In genomic region chr5:14545890-14546289, GRCh38 we compare ENCODE assay signal across 21 cellular contexts. TPM values are rescaled to one million over a fixed set of nuclear protein-coding genes. Genes with fewer than 3 reads are reported as not detected.
A peak's percentile ranks its signal among the peaks of the same experiment; 100 is the strongest.
DNase-seq lines count a peak whose midpoint lies in the region; ATAC-seq and TF ChIP-seq lines count a peak whose summit lies in the region.
"Had no signal": no experiment of that assay in that cellular context is flagged by ENCODE, and none has a peak within 500 bp of the region (broad histone marks: within the 10 kb centered on the region; RNA-seq: fewer than 3 reads in every experiment).

No MANE protein-coding gene starts in this region.

- H3K9me3 ChIP-seq in mucosa of descending colon, result no peaks in the 10 kb centered on the region
- H3K9me3 ChIP-seq: Peyer's patch, SJSA1 had no signal

- peaks cover 5% of the 10 kb centered on the region for H3K4me1 ChIP-seq in mucosa of descending colon (ENCODE audit: low read depth)
- H3K4me1 ChIP-seq: SJSA1 had no signal

- H3K27me3 ChIP-seq in HL-60 (ENCODE audit: insufficient read depth, poor library complexity, severe bottlenecking), result no peaks in the 10 kb centered on the region
- H3K27me3 ChIP-seq: Peyer's patch, SJSA1 had no signal

- intact Hi-C loops in mucosa of descending colon (cut with DNase I, micrococcal nuclease), result no loop called here

- ATAC-seq in mucosa of descending colon (peak; percentile 41), GM18520 (IDR thresholded peaks at IDR 0.05; ENCODE audit: unreplicated experiment) (no peak)
- ATAC-seq: GM12878, K562 had no signal

- TF ChIP-seq CTCF in HL-60 (IDR thresholded peaks at IDR 0.05; ENCODE audit: insufficient read depth, low read length), result no peak
- no peak for TF ChIP-seq CTCF in mucosa of descending colon (IDR thresholded peaks at IDR 0.05)

- peak overlapping the region; percentile 56 for H3K27ac ChIP-seq in HL-60 (replicated peaks)
- H3K27ac ChIP-seq: Peyer's patch, SJSA1 had no signal

- no peaks in the 10 kb centered on the region for H3K36me3 ChIP-seq in mucosa of descending colon (ENCODE audit: low read depth)
- H3K36me3 ChIP-seq: MG63, Peyer's patch, SJSA1 had no signal

- no peak overlapping the region for H3K4me3 ChIP-seq in HL-60 (replicated peaks; ENCODE audit: insufficient read depth, low read length)
- no peak overlapping the region for H3K4me3 ChIP-seq in mucosa of descending colon
- H3K4me3 ChIP-seq: GM12878, K562, MG63, Peyer's patch, SJSA1 had no signal

- DNase-seq in Ammon's horn (ENCODE audit: low spot score) (peak; percentile 27), HL-60 (ENCODE audit: low read depth in 1 of 2, low spot score in 1 of 2) (peak in 1 of 2 experiments; percentile 20), UCSD-AML1 (lab: John Stamatoyannopoulos, UW; ENCODE audit: unreplicated experiment) (peak; percentile 28), mucosa of descending colon (no peak), hippocampal formation (lab: John Stamatoyannopoulos, UW) (no peak)
- no peak for DNase-seq in effector CD8-positive, alpha-beta T cell (lab: John Stamatoyannopoulos, UW)
- DNase-seq: CD4-positive, alpha-beta T cell; COR-L47; DMS79; H7; MG63; NCI-H1092 treated with DMSO at 0.1 percent for 48 hours; NCI-H1436 treated with DMSO at 0.1 percent for 48 hours; NCI-H1930; NCI-H2227 treated with DMSO at 0.1 percent for 48 hours; NCI-H510A; Peyer's patch had no signal

RNA-seq across cellular contexts. Expression of gene OTULINL, which starts 35.7 kb away (rescaled TPM):
- total RNA-seq in mucosa of descending colon, result 10 to 100 TPM; 33.9 to 67.2 (median 60.1) TPM

Comparison
In these comparisons a context has a peak if more than half of its experiments do, and no peak if none do; other contexts are left out.
1. DNase-seq: peak in Ammon's horn (single experiment) and UCSD-AML1 (single experiment); none in mucosa of descending colon (0 of 3), effector CD8-positive, alpha-beta T cell (single experiment) and hippocampal formation (0 of 2).